ENCODE assay signal across 1 cellular context in the genomic region with DNA sequence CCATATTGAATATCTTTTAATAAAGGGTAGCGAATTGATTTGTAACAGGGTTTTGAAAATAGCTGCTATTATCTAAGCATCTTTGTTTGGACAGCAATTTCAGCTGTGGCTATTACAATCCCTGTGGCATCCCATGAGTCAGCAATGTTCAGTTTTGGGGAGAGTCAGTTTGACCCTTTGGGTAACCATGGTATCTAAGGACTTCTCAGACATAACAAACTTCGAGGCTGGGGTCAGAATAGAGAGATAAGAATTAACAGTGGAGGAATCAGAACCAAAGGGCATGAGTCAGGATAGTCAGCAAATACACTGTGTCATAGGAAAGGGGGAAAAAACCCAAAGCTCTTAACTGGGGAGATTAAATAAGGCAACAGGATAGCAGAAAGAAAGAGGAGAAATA.
TF ChIP-seq lines count a peak whose summit lies in the region.

No MANE protein-coding gene starts in this region.

TF ChIP-seq in K562, 482 proteins besides CTCF, POLR2A, EP300 and RAD21 (continued from another document):
- peak; percentile 57 for TF ChIP-seq VEZF1 (CRISPR knock-in tag; IDR thresholded peaks at IDR 0.05)
- peak in 1 of 2 experiments; percentile 65; a peak in 2 of 4 replicates for TF ChIP-seq RCOR1 (IDR thresholded peaks at IDR 0.05; ENCODE audit: borderline replicate concordance in 1 of 2, low read depth in 2 of 2, low read length in 2 of 2)
- TF ChIP-seq, protein P1, sequence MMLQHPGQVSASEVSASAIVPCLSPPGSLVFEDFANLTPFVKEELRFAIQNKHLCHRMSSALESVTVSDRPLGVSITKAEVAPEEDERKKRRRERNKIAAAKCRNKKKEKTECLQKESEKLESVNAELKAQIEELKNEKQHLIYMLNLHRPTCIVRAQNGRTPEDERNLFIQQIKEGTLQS (IDR thresholded peaks at IDR 0.05): peak; percentile 66
- TF ChIP-seq, protein P1 (CRISPR knock-in tag; conservative IDR thresholded peaks at IDR 0.05): no peak
